ENCODE assay signal across 3 cellular contexts in the genomic region with DNA sequence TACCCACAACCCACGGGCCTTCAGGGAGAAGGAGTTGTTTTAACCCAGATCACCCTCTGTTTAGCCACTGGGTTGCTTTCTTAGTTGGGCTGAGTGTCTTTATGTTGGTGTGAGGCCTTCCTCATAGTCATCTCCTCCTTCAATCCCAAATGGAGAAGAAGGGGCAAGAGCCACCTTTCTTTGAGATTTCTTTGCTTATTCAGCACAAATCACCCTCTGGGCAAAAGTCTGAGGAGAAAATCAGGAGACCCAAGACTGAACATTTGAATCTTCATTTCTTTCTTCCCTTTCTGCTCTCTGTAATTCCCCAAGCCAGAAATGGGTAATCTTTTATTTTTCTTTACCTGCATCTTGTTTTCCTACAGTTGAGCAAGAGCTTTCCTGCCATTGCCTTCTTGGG.
A peak's percentile ranks its signal among the peaks of the same experiment; 100 is the strongest.
TF ChIP-seq lines count a peak whose summit lies in the region.

No MANE protein-coding gene starts in this region.

TF ChIP-seq in HepG2, 621 proteins besides CTCF, POLR2A, EP300 and RAD21:
- TF ChIP-seq MAFK (conservative IDR thresholded peaks at IDR 0.05 in 1 of 2, IDR thresholded peaks at IDR 0.05 in 1 of 2; ENCODE audit: low read length in 2 of 2), result peak; percentile 44 to 72; a peak in 3 of 4 replicates
- TF ChIP-seq ZNF205 (CRISPR knock-in tag; IDR thresholded peaks at IDR 0.05), result no peak
- TF ChIP-seq MAFF (IDR thresholded peaks at IDR 0.05; ENCODE audit: low read depth, low read length), result peak; percentile 19; the same call in 1 of the 2 replicates
- TF ChIP-seq NR2F2 (IDR thresholded peaks at IDR 0.05; ENCODE audit: borderline replicate concordance, low read depth), result no peak
- no peak for TF ChIP-seq ATF3 (CRISPR knock-in tag; IDR thresholded peaks at IDR 0.05)
- TF ChIP-seq, protein P1, sequence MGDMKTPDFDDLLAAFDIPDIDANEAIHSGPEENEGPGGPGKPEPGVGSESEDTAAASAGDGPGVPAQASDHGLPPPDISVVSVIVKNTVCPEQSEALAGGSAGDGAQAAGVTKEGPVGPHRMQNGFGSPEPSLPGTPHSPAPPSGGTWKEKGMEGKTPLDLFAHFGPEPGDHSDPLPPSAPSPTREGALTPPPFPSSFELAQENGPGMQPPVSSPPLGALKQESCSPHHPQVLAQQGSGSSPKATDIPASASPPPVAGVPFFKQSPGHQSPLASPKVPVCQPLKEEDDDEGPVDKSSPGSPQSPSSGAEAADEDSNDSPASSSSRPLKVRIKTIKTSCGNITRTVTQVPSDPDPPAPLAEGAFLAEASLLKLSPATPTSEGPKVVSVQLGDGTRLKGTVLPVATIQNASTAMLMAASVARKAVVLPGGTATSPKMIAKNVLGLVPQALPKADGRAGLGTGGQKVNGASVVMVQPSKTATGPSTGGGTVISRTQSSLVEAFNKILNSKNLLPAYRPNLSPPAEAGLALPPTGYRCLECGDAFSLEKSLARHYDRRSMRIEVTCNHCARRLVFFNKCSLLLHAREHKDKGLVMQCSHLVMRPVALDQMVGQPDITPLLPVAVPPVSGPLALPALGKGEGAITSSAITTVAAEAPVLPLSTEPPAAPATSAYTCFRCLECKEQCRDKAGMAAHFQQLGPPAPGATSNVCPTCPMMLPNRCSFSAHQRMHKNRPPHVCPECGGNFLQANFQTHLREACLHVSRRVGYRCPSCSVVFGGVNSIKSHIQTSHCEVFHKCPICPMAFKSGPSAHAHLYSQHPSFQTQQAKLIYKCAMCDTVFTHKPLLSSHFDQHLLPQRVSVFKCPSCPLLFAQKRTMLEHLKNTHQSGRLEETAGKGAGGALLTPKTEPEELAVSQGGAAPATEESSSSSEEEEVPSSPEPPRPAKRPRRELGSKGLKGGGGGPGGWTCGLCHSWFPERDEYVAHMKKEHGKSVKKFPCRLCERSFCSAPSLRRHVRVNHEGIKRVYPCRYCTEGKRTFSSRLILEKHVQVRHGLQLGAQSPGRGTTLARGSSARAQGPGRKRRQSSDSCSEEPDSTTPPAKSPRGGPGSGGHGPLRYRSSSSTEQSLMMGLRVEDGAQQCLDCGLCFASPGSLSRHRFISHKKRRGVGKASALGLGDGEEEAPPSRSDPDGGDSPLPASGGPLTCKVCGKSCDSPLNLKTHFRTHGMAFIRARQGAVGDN (CRISPR knock-in tag; IDR thresholded peaks at IDR 0.05), result no peak
- no peak for TF ChIP-seq HIC2 (CRISPR knock-in tag; IDR thresholded peaks at IDR 0.05; ENCODE audit: low read depth)
TF ChIP-seq in HepG2: peak in this region for 2.

TF ChIP-seq in A549, 52 proteins besides CTCF, POLR2A, EP300 and RAD21:
- TF ChIP-seq HOXA7 (CRISPR knock-in tag; IDR thresholded peaks at IDR 0.05) (no peak), MYC (IDR thresholded peaks at IDR 0.05; ENCODE audit: borderline replicate concordance, low read length) (no peak), MAFK (IDR thresholded peaks at IDR 0.05; ENCODE audit: partially characterized antibody) (peak; percentile 55)
- TF ChIP-seq, protein P2, sequence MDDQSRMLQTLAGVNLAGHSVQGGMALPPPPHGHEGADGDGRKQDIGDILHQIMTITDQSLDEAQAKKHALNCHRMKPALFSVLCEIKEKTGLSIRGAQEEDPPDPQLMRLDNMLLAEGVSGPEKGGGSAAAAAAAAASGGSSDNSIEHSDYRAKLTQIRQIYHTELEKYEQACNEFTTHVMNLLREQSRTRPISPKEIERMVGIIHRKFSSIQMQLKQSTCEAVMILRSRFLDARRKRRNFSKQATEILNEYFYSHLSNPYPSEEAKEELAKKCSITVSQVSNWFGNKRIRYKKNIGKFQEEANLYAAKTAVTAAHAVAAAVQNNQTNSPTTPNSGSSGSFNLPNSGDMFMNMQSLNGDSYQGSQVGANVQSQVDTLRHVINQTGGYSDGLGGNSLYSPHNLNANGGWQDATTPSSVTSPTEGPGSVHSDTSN (IDR thresholded peaks at IDR 0.05), result no peak

TF ChIP-seq in IMR-90, 13 proteins besides CTCF, POLR2A, EP300 and RAD21:
- TF ChIP-seq MAZ (IDR thresholded peaks at IDR 0.05; ENCODE audit: borderline replicate concordance, low read depth, low read length) (no peak), MAFK (IDR thresholded peaks at IDR 0.05; ENCODE audit: low read depth, low read length) (peak; percentile 53)
